ENCODE assay signal across 30 cellular contexts in genomic region chr13:114219406-114219805, GRCh38. TPM values are rescaled to one million over a fixed set of nuclear protein-coding genes. Genes with fewer than 3 reads are reported as not detected.
DNase-seq lines count a peak whose midpoint lies in the region; ATAC-seq and TF ChIP-seq lines count a peak whose summit lies in the region.
"Had no signal": no experiment of that assay in that cellular context is flagged by ENCODE, and none has a peak within 500 bp of the region (broad histone marks: within the 10 kb centered on the region; RNA-seq: fewer than 3 reads in every experiment).

No MANE protein-coding gene starts in this region.

- intact Hi-C loops in ascending aorta (cut with DNase I): no loop called here

- ATAC-seq in T-helper 17 cell: no peak
- ATAC-seq in central memory CD8-positive, alpha-beta T cell (replicated peaks; ENCODE audit: extremely low read depth, poor library complexity, severe bottlenecking): no peak
- ATAC-seq: left ventricle myocardium superior had no signal

- peak overlapping the region in 7 of 8 donors; percentile 0 to 91 (median 26) for H3K27ac Mint-ChIP-seq in CD8-positive, alpha-beta memory T cell
- peak overlapping the region; percentile 24 for H3K27ac Mint-ChIP-seq in T-helper 17 cell
- peak overlapping the region; percentile 20 for H3K27ac Mint-ChIP-seq in central memory CD8-positive, alpha-beta T cell (ENCODE audit: low read depth)
- H3K27ac Mint-ChIP-seq: activated CD4-positive, alpha-beta T cell treated with anti-CD3 and anti-CD28 coated beads, Interleukin-2, amount 10 ng/mL, durations not matched to agents 24 days and 14 days; activated T-helper 2 cell treated with anti-CD3 and anti-CD28 coated beads, Interferon-gamma antibody, Interleukin-2, Interleukin-4, amounts not matched to agents 10 μg/mL and 5 μg/mL and 100 μg/mL, durations not matched to agents 14 hours and 24 hours and 36 hours; CD14-positive monocyte; nephron progenitor cell had no signal

- no peaks in the 10 kb centered on the region for H3K27me3 ChIP-seq in BLaER1 treated with 17β-estradiol and CSF1 and Interleukin-3, amounts not matched to agents 10 nM and 100 nM
- no peaks in the 10 kb centered on the region for H3K27me3 ChIP-seq in CD8-positive, alpha-beta memory T cell (ENCODE audit: insufficient read depth, low read length, poor library complexity, severe bottlenecking)
- H3K27me3 ChIP-seq in ascending aorta: no peaks in the 10 kb centered on the region
- H3K27me3 ChIP-seq: breast epithelium, ovary, testis had no signal

- no peaks in the 10 kb centered on the region for H3K9me3 ChIP-seq in BLaER1 treated with 17β-estradiol and CSF1 and Interleukin-3, amounts not matched to agents 10 nM and 100 nM (replicated peaks in 1 of 11)
- H3K9me3 ChIP-seq in CD8-positive, alpha-beta memory T cell (ENCODE audit: low read length): no peaks in the 10 kb centered on the region
- H3K9me3 ChIP-seq in T-helper 17 cell (ENCODE audit: control insufficient read depth, low read length, poor library complexity, severe bottlenecking) (no peaks in the 10 kb centered on the region), ascending aorta (no peaks in the 10 kb centered on the region)
- H3K9me3 ChIP-seq: breast epithelium, esophagus squamous epithelium, ovary, testis had no signal

- H3K27ac ChIP-seq in BLaER1 treated with 17β-estradiol and CSF1 and Interleukin-3, amounts not matched to agents 10 nM and 100 nM: peak overlapping the region in 2 of 11 experiments; percentile 3 to 29; a peak in 1 of 22 replicates
- no peak overlapping the region for H3K27ac ChIP-seq in CD8-positive, alpha-beta memory T cell (ENCODE audit: low read depth, low read length)
- no peak overlapping the region for H3K27ac ChIP-seq in ascending aorta
- H3K27ac ChIP-seq: breast epithelium, coronary artery, esophagus squamous epithelium, ovary, testis, VCaP had no signal

- no peak overlapping the region; a peak in 1 of 20 replicates for H3K4me3 ChIP-seq in BLaER1 treated with 17β-estradiol and CSF1 and Interleukin-3, amounts not matched to agents 10 nM and 100 nM
- peak overlapping the region; percentile 32 for H3K4me3 ChIP-seq in CD8-positive, alpha-beta memory T cell (ENCODE audit: low read length)
- no peak overlapping the region for H3K4me3 ChIP-seq in ascending aorta
- H3K4me3 ChIP-seq: breast epithelium, coronary artery, esophagus squamous epithelium, ovary, smooth muscle cell, testis had no signal

- no peak for TF ChIP-seq CTCF in ascending aorta (IDR thresholded peaks at IDR 0.05)

- CTCF ChIA-PET in CD8-positive, alpha-beta memory T cell (lab: Charles Lee): interaction anchor here (1.2 kb wide), 1 partner anchor 55 kb away, joined by 4 read pairs; no protein-coding TSS in a partner anchor

- peak overlapping the region; percentile 31 to 80 (median 51); a peak in 21 of 22 replicates for H3K4me2 ChIP-seq in BLaER1 treated with 17β-estradiol and CSF1 and Interleukin-3, amounts not matched to agents 10 nM and 100 nM
- H3K4me2 ChIP-seq: smooth muscle cell had no signal

- H3K36me3 Mint-ChIP-seq in CD8-positive, alpha-beta memory T cell: no peaks in the 10 kb centered on the region
- H3K36me3 Mint-ChIP-seq in T-helper 17 cell (ENCODE audit: low read depth): no peaks in the 10 kb centered on the region
- peaks cover 2% of the 10 kb centered on the region for H3K36me3 Mint-ChIP-seq in central memory CD8-positive, alpha-beta T cell (ENCODE audit: insufficient read depth)
- H3K36me3 Mint-ChIP-seq: CD14-positive monocyte had no signal

- H4K20me1 ChIP-seq in BLaER1 treated with 17β-estradiol and CSF1 and Interleukin-3, amounts not matched to agents 10 nM and 100 nM: no peaks in the 10 kb centered on the region

- peak in 1 of 5 donors; percentile 63 for DNase-seq in CD8-positive, alpha-beta memory T cell
- DNase-seq in T-helper 17 cell (no peak), inferior parietal cortex (ENCODE audit: extremely low spot score) (no peak), NCI-H526 treated with DMSO at 0.1 percent for 48 hours (lab: John Stamatoyannopoulos, UW) (no peak), ascending aorta (ENCODE audit: low spot score in 2 of 2) (no peak)
- no peak for DNase-seq in central memory CD8-positive, alpha-beta T cell (ENCODE audit: low spot score in 2 of 2)
- DNase-seq: activated CD4-positive, alpha-beta T cell treated with anti-CD3 and anti-CD28 coated beads, Interleukin-2, amount 10 ng/mL, durations not matched to agents 24 days and 14 days; activated CD8-positive, alpha-beta memory T cell treated with anti-CD3 and anti-CD28 coated beads, Interleukin-2, amount 50 U/mL, for 4 hours; DMS153; esophagus squamous epithelium; HCEC 1CT; left ventricle myocardium superior; midbrain; NCI-H1436 treated with DMSO at 0.1 percent for 48 hours; NCI-H510A; nephron progenitor cell; ovary; SHP77; stimulated activated CD4-positive, alpha-beta T cell treated with anti-CD3 and anti-CD28 coated beads, Interleukin-2, amount 100 ng/mL, for 24 hours; T-helper 1 cell; testis had no signal

- peaks cover 23 to 54% (median 35%) of the 10 kb centered on the region in 10 experiments for H3K4me1 ChIP-seq in BLaER1 treated with 17β-estradiol and CSF1 and Interleukin-3, amounts not matched to agents 10 nM and 100 nM
- peaks cover 44% of the 10 kb centered on the region for H3K4me1 ChIP-seq in CD8-positive, alpha-beta memory T cell (ENCODE audit: insufficient read depth, low read length)
- no peaks in the 10 kb centered on the region for H3K4me1 ChIP-seq in ascending aorta
- H3K4me1 ChIP-seq: breast epithelium, esophagus squamous epithelium, testis had no signal

- POLR2A ChIA-PET in CD8-positive, alpha-beta memory T cell (lab: Charles Lee): no interaction called here

- no peak overlapping the region; a peak in 1 of 22 replicates for H3K9ac ChIP-seq in BLaER1 treated with 17β-estradiol and CSF1 and Interleukin-3, amounts not matched to agents 10 nM and 100 nM

- peak overlapping the region in 4 of 7 donors; percentile 5 to 48 (median 30) for H3K4me3 Mint-ChIP-seq in CD8-positive, alpha-beta memory T cell
- H3K4me3 Mint-ChIP-seq in T-helper 17 cell: no peak overlapping the region
- H3K4me3 Mint-ChIP-seq in central memory CD8-positive, alpha-beta T cell: no peak overlapping the region
- H3K4me3 Mint-ChIP-seq: activated CD4-positive, alpha-beta T cell treated with anti-CD3 and anti-CD28 coated beads, Interleukin-2, amount 10 ng/mL, durations not matched to agents 24 days and 14 days; CD14-positive monocyte; nephron progenitor cell had no signal

- no peaks in the 10 kb centered on the region for H3K9me3 Mint-ChIP-seq in CD8-positive, alpha-beta memory T cell
- no peaks in the 10 kb centered on the region for H3K9me3 Mint-ChIP-seq in central memory CD8-positive, alpha-beta T cell
- H3K9me3 Mint-ChIP-seq: activated T-helper 2 cell treated with anti-CD3 and anti-CD28 coated beads, Interferon-gamma antibody, Interleukin-2, Interleukin-4, amounts not matched to agents 10 μg/mL and 5 μg/mL and 100 μg/mL, durations not matched to agents 14 hours and 24 hours and 36 hours; nephron progenitor cell had no signal

- no peaks in the 10 kb centered on the region for H3K36me3 ChIP-seq in BLaER1 treated with 17β-estradiol and CSF1 and Interleukin-3, amounts not matched to agents 10 nM and 100 nM
- no peaks in the 10 kb centered on the region for H3K36me3 ChIP-seq in CD8-positive, alpha-beta memory T cell (ENCODE audit: insufficient read depth, low read length)
- H3K36me3 ChIP-seq in ascending aorta: no peaks in the 10 kb centered on the region
- H3K36me3 ChIP-seq: breast epithelium, esophagus squamous epithelium, ovary had no signal

- H3K4me1 Mint-ChIP-seq in CD8-positive, alpha-beta memory T cell: peaks cover 34 to 49% (median 48%) of the 10 kb centered on the region in 3 donors
- H3K4me1 Mint-ChIP-seq in T-helper 17 cell: peaks cover 20% of the 10 kb centered on the region
- peaks cover 26% of the 10 kb centered on the region for H3K4me1 Mint-ChIP-seq in central memory CD8-positive, alpha-beta T cell
- H3K4me1 Mint-ChIP-seq: nephron progenitor cell had no signal

- H3K27me3 Mint-ChIP-seq in CD8-positive, alpha-beta memory T cell: no peaks in the 10 kb centered on the region
- H3K27me3 Mint-ChIP-seq in T-helper 17 cell: no peaks in the 10 kb centered on the region
- H3K27me3 Mint-ChIP-seq in central memory CD8-positive, alpha-beta T cell: no peaks in the 10 kb centered on the region

RNA-seq across cellular contexts. Expression of gene CDC16, which starts 15.3 kb away (rescaled TPM):
- total RNA-seq in CD8-positive, alpha-beta memory T cell: 10 to 100 TPM; 74.7 to 79.5 TPM
- 22.1 TPM for polyA plus RNA-seq in CD8-positive, alpha-beta memory T cell
- 10 to 100 TPM; 47.8 to 69.3 TPM for total RNA-seq in T-helper 17 cell
- total RNA-seq in ascending aorta: 41.1 TPM

RNA-seq across cellular contexts. Expression of gene CFAP97D2, which starts 40.3 kb away (rescaled TPM):
- not detected for total RNA-seq in CD8-positive, alpha-beta memory T cell
- polyA plus RNA-seq in CD8-positive, alpha-beta memory T cell: 0.31 TPM
- total RNA-seq in T-helper 17 cell: not detected
- total RNA-seq in ascending aorta: not detected
- total RNA-seq: activated CD4-positive, alpha-beta T cell treated with anti-CD3 and anti-CD28 coated beads, Interleukin-2, amount 10 ng/mL, durations not matched to agents 24 days and 14 days; activated T-helper 2 cell treated with anti-CD3 and anti-CD28 coated beads, Interferon-gamma antibody, Interleukin-2, Interleukin-4, amounts not matched to agents 10 μg/mL and 5 μg/mL and 100 μg/mL, durations not matched to agents 14 hours and 24 hours and 36 hours; breast epithelium; esophagus squamous epithelium; left ventricle myocardium superior; M059J; smooth muscle cell had no signal
- polyA plus RNA-seq: AG04450, ovary, smooth muscle cell had no signal

Comparison
In these comparisons a context has a peak if more than half of its experiments do, and no peak if none do; other contexts are left out.
1. H3K4me3 Mint-ChIP-seq: peak in CD8-positive, alpha-beta memory T cell (4 of 7); none in T-helper 17 cell (single experiment) and central memory CD8-positive, alpha-beta T cell (single experiment).
2. Peak in every context shown above with its lines, with median percentiles within 50 percentile points of each other: H3K27ac Mint-ChIP-seq.